Comparison of ENCODE assay signal across 28 cellular contexts in genomic region chr5:85716344-85717202, GRCh38.
"Had no signal": no experiment of that assay in that cellular context is flagged by ENCODE, and none has a peak within 500 bp of the region (broad histone marks: within the 10 kb centered on the region; RNA-seq: fewer than 3 reads in every experiment).

No MANE protein-coding gene starts in this region.

- DNase-seq: natural killer cell; occipital lobe; ovary; posterior cingulate gyrus; psoas muscle; right cardiac atrium; spleen; stimulated activated CD4-positive, alpha-beta T cell treated with anti-CD3 and anti-CD28 coated beads, Interleukin-12 subunit alpha, Interleukin-12 subunit beta, amount 100 ng/mL, for 4 hours; stimulated activated CD4-positive, alpha-beta T cell treated with anti-CD3 and anti-CD28 coated beads, Interleukin-1b, Interleukin-23, amount 100 ng/mL, for 48 hours; stimulated activated CD4-positive, alpha-beta T cell treated with anti-CD3 and anti-CD28 coated beads, Interleukin-4, amount 100 ng/mL, for 1 hour; stimulated activated CD4-positive, alpha-beta T cell treated with anti-CD3 and anti-CD28 coated beads, Interleukin-4, amount 100 ng/mL, for 4 hours; stimulated activated CD8-positive, alpha-beta memory T cell treated with anti-CD3 and anti-CD28 coated beads, Interleukin-4, amount 100 ng/mL, for 48 hours; stimulated activated naive CD4-positive, alpha-beta T cell; stimulated activated naive CD8-positive, alpha-beta T cell treated with anti-CD3 and anti-CD28 coated beads, Interleukin-15, amount 100 ng/mL, for 72 hours; stimulated activated naive CD8-positive, alpha-beta T cell treated with anti-CD3 and anti-CD28 coated beads, Interleukin-15, Interleukin-2, amounts not matched to agents 100 U/mL and 50 U/mL, for 24 hours; substantia nigra; testis; tibial artery; transverse colon; upper lobe of right lung; uterus had no signal

- H3K27ac ChIP-seq: neural progenitor cell, ovary, parathyroid adenoma, psoas muscle, skin epidermis, spleen, suprapubic skin, testis, tibial artery, transverse colon, upper lobe of right lung, uterus had no signal

- H3K4me1 ChIP-seq: neural progenitor cell, parathyroid adenoma, psoas muscle, spleen, suprapubic skin, testis, tibial artery, transverse colon, upper lobe of right lung, uterus had no signal

- H3K79me2 ChIP-seq: parathyroid adenoma had no signal

- H3K36me3 ChIP-seq: neural progenitor cell, ovary, spleen, suprapubic skin, tibial artery, transverse colon, upper lobe of right lung, uterus had no signal

- H3K4me3 ChIP-seq: neural progenitor cell, ovary, psoas muscle, skin epidermis, smooth muscle cell, spleen, suprapubic skin, testis, tibial artery, transverse colon, upper lobe of right lung, uterus had no signal

- H3K9ac ChIP-seq: neural progenitor cell, parathyroid adenoma had no signal

- H3K4me2 ChIP-seq: neural progenitor cell, smooth muscle cell had no signal

- ATAC-seq: natural killer cell; psoas muscle; right cardiac atrium; sciatic nerve; stimulated activated memory B cell treated with anti-CD40 and anti-IgM and Interleukin-4, amounts not matched to agents 10 μg/mL and 1 μg/mL and 100 μg/mL, for 72 hours; stimulated activated naive CD8-positive, alpha-beta T cell treated with anti-CD3 and anti-CD28 coated beads, Interleukin-15, amount 100 ng/mL, for 72 hours; stimulated activated naive CD8-positive, alpha-beta T cell treated with anti-CD3 and anti-CD28 coated beads, Interleukin-15, Interleukin-2, amounts not matched to agents 100 U/mL and 50 U/mL, for 24 hours; upper lobe of right lung had no signal

- H3K27me3 ChIP-seq: neural progenitor cell, ovary, spleen, suprapubic skin, testis, tibial artery, transverse colon, upper lobe of right lung, uterus had no signal
